23 cellular contexts compared by ENCODE assay signal in genomic region chr2:222778400-222778799, GRCh38.
A peak's percentile ranks its signal among the peaks of the same experiment; 100 is the strongest.
DNase-seq lines count a peak whose midpoint lies in the region; ATAC-seq, FAIRE-seq and TF ChIP-seq lines count a peak whose summit lies in the region.
"Had no signal": no experiment of that assay in that cellular context is flagged by ENCODE, and none has a peak within 500 bp of the region (broad histone marks: within the 10 kb centered on the region; RNA-seq: fewer than 3 reads in every experiment).

No MANE protein-coding gene starts in this region.

- POLR2A ChIA-PET in A549 (lab: Yijun Ruan, JAX): interaction anchor here (0.5 kb wide), 1 partner anchor 16 kb away, joined by 3 read pairs; no protein-coding TSS in a partner anchor
- POLR2A ChIA-PET in IMR-90 (lab: Charles Lee; ENCODE audit: unreplicated experiment): no interaction called here
- POLR2A ChIA-PET in GM10248 (lab: Yijun Ruan, JAX): no interaction called here

- no peak overlapping the region for H3K27ac ChIP-seq in A549
- H3K27ac ChIP-seq in IMR-90 (ENCODE audit: insufficient read depth, low read length): no peak overlapping the region
- H3K27ac ChIP-seq in mesenchymal stem cell (ENCODE audit: low read length, poor library complexity, severe bottlenecking): no peak overlapping the region
- peak overlapping the region; percentile 96 for H3K27ac ChIP-seq in parathyroid adenoma
- H3K27ac ChIP-seq: BLaER1 treated with 17β-estradiol and CSF1 and Interleukin-3, amounts not matched to agents 10 nM and 100 nM; C4-2B had no signal

- TF ChIP-seq RAD21 in A549 (conservative IDR thresholded peaks at IDR 0.05 in 1 of 2, IDR thresholded peaks at IDR 0.05 in 1 of 2) (no peak), IMR-90 (IDR thresholded peaks at IDR 0.05; ENCODE audit: low read length) (no peak)

- H2BK20ac ChIP-seq in IMR-90 (ENCODE audit: low read depth, low read length): no peak overlapping the region

- H2BK12ac ChIP-seq in mesenchymal stem cell (ENCODE audit: low read length in 2 of 2): no peak overlapping the region

- no peak overlapping the region for H3K23ac ChIP-seq in IMR-90 (ENCODE audit: low read depth, low read length)
- H3K23ac ChIP-seq in mesenchymal stem cell (ENCODE audit: low read length in 2 of 2): no peak overlapping the region

- TF ChIP-seq CTCF in A549 (IDR thresholded peaks at IDR 0.05) (no peak), IMR-90 (conservative IDR thresholded peaks at IDR 0.05; ENCODE audit: low read depth, low read length) (no peak), parathyroid adenoma (IDR thresholded peaks at IDR 0.05) (no peak), GM10248 (IDR thresholded peaks at IDR 0.05; ENCODE audit: control extremely low read depth, extremely low read depth, low read depth, missing control alignments) (no peak)

- intact Hi-C loops in IMR-90 (cut with micrococcal nuclease): no loop called here

- CTCF ChIA-PET in A549 (lab: Yijun Ruan, JAX): no interaction called here
- CTCF ChIA-PET in IMR-90 (lab: Yijun Ruan, JAX): no interaction called here
- CTCF ChIA-PET in GM10248 (lab: Yijun Ruan, JAX): interaction anchor here (0.8 kb wide), 1 partner anchor 19 kb away, joined by 3 read pairs; no protein-coding TSS in a partner anchor

- H3K79me1 ChIP-seq in IMR-90 (ENCODE audit: low read depth in 1 of 2, low read length in 2 of 2) (no peaks in the 10 kb centered on the region), mesenchymal stem cell (replicated peaks; ENCODE audit: low read length, poor library complexity, severe bottlenecking) (no peaks in the 10 kb centered on the region)

- H3K79me2 ChIP-seq in parathyroid adenoma: no peaks in the 10 kb centered on the region

- no peak overlapping the region for H2AK9ac ChIP-seq in IMR-90 (replicated peaks; ENCODE audit: low read depth, low read length, poor library complexity)

- H3K18ac ChIP-seq in IMR-90 (ENCODE audit: low read depth, low read length) (no peak overlapping the region), mesenchymal stem cell (ENCODE audit: low read depth in 1 of 2, low read length in 2 of 2) (no peak overlapping the region)

- WGBS in A549 (ENCODE audit: missing lambda C conversion rate): 79% methylated on average over 3 of the region's 3 CpGs
- WGBS in IMR-90 (ENCODE audit: extremely low coverage in 2 of 2, insufficient read length in 1 of 2), 2 experiments: no CpG with 5 or more reads among the region's 3 CpGs
- WGBS in mesenchymal stem cell: 100% methylated on average over 3 of the region's 3 CpGs

- H4K20me1 ChIP-seq in IMR-90 (ENCODE audit: insufficient read depth, low read length): no peaks in the 10 kb centered on the region
- H4K20me1 ChIP-seq: BLaER1 treated with 17β-estradiol and CSF1 and Interleukin-3, amounts not matched to agents 10 nM and 100 nM had no signal

- H3K27me3 ChIP-seq in IMR-90 (ENCODE audit: control insufficient read depth, insufficient read depth, low read length): peaks cover 2% of the 10 kb centered on the region; the same call in 1 of the 2 replicates
- H3K27me3 ChIP-seq in mesenchymal stem cell (ENCODE audit: control insufficient read depth in 1 of 2, insufficient read depth in 1 of 2, low read length in 2 of 2): peaks cover 0 to 4% of the 10 kb centered on the region in 2 experiments
- H3K27me3 ChIP-seq in parathyroid adenoma (ENCODE audit: control insufficient read depth, insufficient read depth, low read length): no peaks in the 10 kb centered on the region
- H3K27me3 ChIP-seq: BLaER1 treated with 17β-estradiol and CSF1 and Interleukin-3, amounts not matched to agents 10 nM and 100 nM had no signal

- dilution Hi-C loops in IMR-90 (cut with HindIII; ENCODE audit: low sequenced_read_pairs, unreplicated experiment): no loop called here

- H3K4me2 ChIP-seq in A549: no peak overlapping the region
- H3K4me2 ChIP-seq in IMR-90 (ENCODE audit: low read depth, low read length): no peak overlapping the region
- no peak overlapping the region for H3K4me2 ChIP-seq in mesenchymal stem cell (ENCODE audit: low read length, poor library complexity, severe bottlenecking)
- H3K4me2 ChIP-seq in parathyroid adenoma (ENCODE audit: low read length): no peak overlapping the region
- H3K4me2 ChIP-seq: BLaER1 treated with 17β-estradiol and CSF1 and Interleukin-3, amounts not matched to agents 10 nM and 100 nM had no signal

- in situ Hi-C loops in IMR-90 (cut with MboI; ENCODE audit: low sequenced_read_pairs): no loop called here

- BruUV-seq in IMR-90 (replicated peaks; lab: Mats Ljungman, UMichigan): no TSS peak

- no peak overlapping the region for H2BK15ac ChIP-seq in IMR-90 (ENCODE audit: low read depth, low read length)
- H2BK15ac ChIP-seq in mesenchymal stem cell (ENCODE audit: low read depth, poor library complexity, severe bottlenecking): peak overlapping the region; percentile 63

- no peak for FAIRE-seq in A549 (lab: Jason Lieb, UNC)
- FAIRE-seq: A204.1, D721Med, G401.6, GM12878, GM12892, GM18507 had no signal

- no peak for DNase-seq in A549 (ENCODE audit: low read depth in 1 of 2, low spot score in 1 of 2)
- no peak for DNase-seq in IMR-90
- DNase-seq in mesenchymal stem cell: no peak
- DNase-seq in NCI-H510A treated with DMSO at 0.1 percent for 48 hours (lab: John Stamatoyannopoulos, UW): no peak
- DNase-seq in ecto neural progenitor cell (ENCODE audit: low spot score): no peak
- no peak for DNase-seq in GM10248 (ENCODE audit: extremely low spot score)
- DNase-seq: 8988T; AML-193; Caco-2; Calu3; CD4-positive, alpha-beta T cell; CD8-positive, alpha-beta T cell; DMS79 treated with DMSO at 0.1 percent for 48 hours; GF-D8 had no signal

- H3K4ac ChIP-seq in IMR-90 (ENCODE audit: low read depth, low read length) (no peak overlapping the region), mesenchymal stem cell (ENCODE audit: low read depth in 1 of 2, low read length in 2 of 2) (no peak overlapping the region)

- no peak for ATAC-seq in A549
- ATAC-seq in IMR-90 (ENCODE audit: low read depth): no peak
- ATAC-seq: CD8-positive, alpha-beta T cell; GM12878 had no signal

- H3K14ac ChIP-seq in IMR-90 (replicated peaks; ENCODE audit: low read depth, low read length) (no peak overlapping the region), mesenchymal stem cell (ENCODE audit: low read length in 2 of 2) (no peak overlapping the region)

- H4K8ac ChIP-seq in IMR-90 (ENCODE audit: low read depth in 2 of 2, low read length in 2 of 2) (no peak overlapping the region), mesenchymal stem cell (ENCODE audit: low read length) (no peak overlapping the region)

- H3K9me3 ChIP-seq in A549: no peaks in the 10 kb centered on the region
- no peaks in the 10 kb centered on the region for H3K9me3 ChIP-seq in IMR-90 (ENCODE audit: control insufficient read depth, insufficient read depth, low read length)
- H3K9me3 ChIP-seq in mesenchymal stem cell (ENCODE audit: control insufficient read depth, low read length): no peaks in the 10 kb centered on the region
- H3K9me3 ChIP-seq in parathyroid adenoma (ENCODE audit: control insufficient read depth, low read length): no peaks in the 10 kb centered on the region
- H3K9me3 ChIP-seq: Caco-2 had no signal

- no peak overlapping the region for H4K5ac ChIP-seq in IMR-90 (ENCODE audit: low read depth, low read length)

- H3K4me3 ChIP-seq in A549 (no peak overlapping the region), IMR-90 (ENCODE audit: insufficient read depth, low read depth, low read length) (no peak overlapping the region), mesenchymal stem cell (ENCODE audit: insufficient read depth in 1 of 2, low read depth in 1 of 2, low read length in 2 of 2) (no peak overlapping the region), parathyroid adenoma (ENCODE audit: low read depth, low read length) (no peak overlapping the region)
- H3K4me3 ChIP-seq: BLaER1 treated with 17β-estradiol and CSF1 and Interleukin-3, amounts not matched to agents 10 nM and 100 nM; GM12878 had no signal

- H3K36me3 ChIP-seq in IMR-90 (ENCODE audit: control insufficient read depth, insufficient read depth, low read length): no peaks in the 10 kb centered on the region
- no peaks in the 10 kb centered on the region for H3K36me3 ChIP-seq in mesenchymal stem cell (ENCODE audit: control insufficient read depth in 1 of 2, insufficient read depth in 2 of 2, low read depth in 1 of 2, low read length in 2 of 2)
- H3K36me3 ChIP-seq in parathyroid adenoma (ENCODE audit: control insufficient read depth, insufficient read depth, low read length): no peaks in the 10 kb centered on the region
- H3K36me3 ChIP-seq: BLaER1 treated with 17β-estradiol and CSF1 and Interleukin-3, amounts not matched to agents 10 nM and 100 nM had no signal

- H2BK120ac ChIP-seq in IMR-90 (ENCODE audit: low read depth, low read length) (no peak overlapping the region), mesenchymal stem cell (ENCODE audit: low read depth, low read length) (no peak overlapping the region)

- H2AFZ ChIP-seq in IMR-90 (replicated peaks; ENCODE audit: low read length, poor library complexity) (no peak overlapping the region), mesenchymal stem cell (ENCODE audit: low read depth, low read length) (no peak overlapping the region), parathyroid adenoma (peak overlapping the region; percentile 13)

- H3K4me1 ChIP-seq in A549 (peaks cover 17% of the 10 kb centered on the region), IMR-90 (ENCODE audit: control insufficient read depth, insufficient read depth, low read length) (no peaks in the 10 kb centered on the region), mesenchymal stem cell (ENCODE audit: control insufficient read depth, insufficient read depth, low read depth, low read length) (peaks cover 3% of the 10 kb centered on the region), parathyroid adenoma (peaks cover 46% of the 10 kb centered on the region)
- H3K4me1 ChIP-seq: BLaER1 treated with 17β-estradiol and CSF1 and Interleukin-3, amounts not matched to agents 10 nM and 100 nM had no signal

- H4K91ac ChIP-seq in IMR-90 (ENCODE audit: insufficient read depth, low read depth, low read length) (no peak overlapping the region), mesenchymal stem cell (ENCODE audit: low read length) (no peak overlapping the region)

- no peaks in the 10 kb centered on the region for H3K9me1 ChIP-seq in IMR-90 (ENCODE audit: insufficient read depth, low read length)

- no peak overlapping the region for H2BK5ac ChIP-seq in IMR-90 (ENCODE audit: low read depth, low read length, poor library complexity, severe bottlenecking)
- H2BK5ac ChIP-seq in mesenchymal stem cell (ENCODE audit: low read depth, low read length, poor library complexity, severe bottlenecking): no peak overlapping the region

- H3K9ac ChIP-seq in IMR-90 (ENCODE audit: low read depth, low read length) (no peak overlapping the region), mesenchymal stem cell (ENCODE audit: low read length) (no peak overlapping the region), parathyroid adenoma (no peak overlapping the region)
- H3K9ac ChIP-seq: BLaER1 treated with 17β-estradiol and CSF1 and Interleukin-3, amounts not matched to agents 10 nM and 100 nM had no signal

- TF ChIP-seq POLR2A in A549 (IDR thresholded peaks at IDR 0.05; ENCODE audit: low read length) (no peak), IMR-90 (IDR thresholded peaks at IDR 0.05; ENCODE audit: low read depth, low read length) (no peak)

- no peak overlapping the region for H2AK5ac ChIP-seq in IMR-90 (ENCODE audit: low read depth, low read length)
- no peak overlapping the region for H2AK5ac ChIP-seq in mesenchymal stem cell (ENCODE audit: low read length, severe bottlenecking)

- no peak overlapping the region for H3K56ac ChIP-seq in IMR-90 (ENCODE audit: extremely low read depth, insufficient read depth, low read length)

- no peak for TF ChIP-seq EP300 in A549 (IDR thresholded peaks at IDR 0.05)
